ENCODE assay signal across 1 cellular context in the genomic region with DNA sequence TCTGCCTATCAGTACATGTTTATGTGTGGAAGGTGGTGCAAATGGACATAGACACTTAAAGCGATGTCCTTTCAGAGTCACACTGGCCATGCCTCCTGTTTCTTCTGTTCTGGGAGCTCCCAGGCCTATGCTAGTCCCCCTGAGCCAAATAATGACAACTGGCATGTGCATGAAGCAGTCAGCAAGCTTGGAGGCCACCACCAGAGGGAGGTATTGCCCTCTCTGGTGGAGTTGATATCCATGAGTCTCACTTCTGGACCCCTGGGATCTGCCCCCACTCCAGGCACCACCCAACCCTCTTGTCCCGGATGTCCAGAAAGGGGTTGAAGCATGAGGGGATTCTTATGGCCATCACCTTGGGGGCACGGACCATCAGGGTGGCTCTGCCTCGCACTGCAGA.
A peak's percentile ranks its signal among the peaks of the same experiment; 100 is the strongest.
TF ChIP-seq lines count a peak whose summit lies in the region.

No MANE protein-coding gene starts in this region.

TF ChIP-seq in HepG2, 621 proteins besides CTCF, POLR2A, EP300 and RAD21 (continued from another document):
- TF ChIP-seq, protein P1, sequence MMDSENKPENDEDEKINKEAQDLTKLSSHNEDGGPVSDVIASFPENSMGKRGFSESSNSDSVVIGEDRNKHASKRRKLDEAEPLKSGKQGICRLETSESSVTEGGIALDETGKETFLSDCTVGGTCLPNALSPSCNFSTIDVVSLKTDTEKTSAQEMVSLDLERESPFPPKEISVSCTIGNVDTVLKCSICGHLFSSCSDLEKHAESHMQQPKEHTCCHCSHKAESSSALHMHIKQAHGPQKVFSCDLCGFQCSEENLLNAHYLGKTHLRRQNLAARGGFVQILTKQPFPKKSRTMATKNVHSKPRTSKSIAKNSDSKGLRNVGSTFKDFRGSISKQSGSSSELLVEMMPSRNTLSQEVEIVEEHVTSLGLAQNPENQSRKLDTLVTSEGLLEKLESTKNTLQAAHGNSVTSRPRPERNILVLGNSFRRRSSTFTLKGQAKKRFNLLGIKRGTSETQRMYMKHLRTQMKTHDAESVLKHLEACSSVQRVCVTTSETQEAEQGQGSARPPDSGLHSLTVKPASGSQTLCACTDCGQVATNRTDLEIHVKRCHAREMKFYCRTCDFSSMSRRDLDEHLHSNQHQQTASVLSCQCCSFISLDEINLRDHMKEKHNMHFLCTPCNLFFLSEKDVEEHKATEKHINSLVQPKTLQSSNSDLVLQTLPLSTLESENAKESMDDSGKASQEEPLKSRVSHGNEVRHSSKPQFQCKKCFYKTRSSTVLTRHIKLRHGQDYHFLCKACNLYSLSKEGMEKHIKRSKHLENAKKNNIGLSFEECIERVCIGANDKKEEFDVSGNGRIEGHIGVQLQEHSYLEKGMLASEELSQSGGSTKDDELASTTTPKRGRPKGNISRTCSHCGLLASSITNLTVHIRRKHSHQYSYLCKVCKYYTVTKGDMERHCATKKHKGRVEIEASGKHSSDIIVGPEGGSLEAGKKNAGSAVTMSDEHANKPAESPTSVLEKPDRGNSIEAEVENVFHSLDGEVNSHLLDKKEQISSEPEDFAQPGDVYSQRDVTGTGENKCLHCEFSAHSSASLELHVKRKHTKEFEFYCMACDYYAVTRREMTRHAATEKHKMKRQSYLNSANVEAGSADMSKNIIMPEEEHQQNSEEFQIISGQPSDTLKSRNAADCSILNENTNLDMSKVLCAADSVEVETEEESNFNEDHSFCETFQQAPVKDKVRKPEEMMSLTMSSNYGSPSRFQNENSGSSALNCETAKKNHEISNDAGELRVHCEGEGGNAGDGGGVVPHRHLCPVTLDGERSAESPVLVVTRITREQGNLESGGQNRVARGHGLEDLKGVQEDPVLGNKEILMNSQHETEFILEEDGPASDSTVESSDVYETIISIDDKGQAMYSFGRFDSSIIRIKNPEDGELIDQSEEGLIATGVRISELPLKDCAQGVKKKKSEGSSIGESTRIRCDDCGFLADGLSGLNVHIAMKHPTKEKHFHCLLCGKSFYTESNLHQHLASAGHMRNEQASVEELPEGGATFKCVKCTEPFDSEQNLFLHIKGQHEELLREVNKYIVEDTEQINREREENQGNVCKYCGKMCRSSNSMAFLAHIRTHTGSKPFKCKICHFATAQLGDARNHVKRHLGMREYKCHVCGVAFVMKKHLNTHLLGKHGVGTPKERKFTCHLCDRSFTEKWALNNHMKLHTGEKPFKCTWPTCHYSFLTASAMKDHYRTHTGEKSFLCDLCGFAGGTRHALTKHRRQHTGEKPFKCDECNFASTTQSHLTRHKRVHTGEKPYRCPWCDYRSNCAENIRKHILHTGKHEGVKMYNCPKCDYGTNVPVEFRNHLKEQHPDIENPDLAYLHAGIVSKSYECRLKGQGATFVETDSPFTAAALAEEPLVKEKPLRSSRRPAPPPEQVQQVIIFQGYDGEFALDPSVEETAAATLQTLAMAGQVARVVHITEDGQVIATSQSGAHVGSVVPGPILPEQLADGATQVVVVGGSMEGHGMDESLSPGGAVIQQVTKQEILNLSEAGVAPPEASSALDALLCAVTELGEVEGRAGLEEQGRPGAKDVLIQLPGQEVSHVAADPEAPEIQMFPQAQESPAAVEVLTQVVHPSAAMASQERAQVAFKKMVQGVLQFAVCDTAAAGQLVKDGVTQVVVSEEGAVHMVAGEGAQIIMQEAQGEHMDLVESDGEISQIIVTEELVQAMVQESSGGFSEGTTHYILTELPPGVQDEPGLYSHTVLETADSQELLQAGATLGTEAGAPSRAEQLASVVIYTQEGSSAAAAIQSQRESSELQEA (CRISPR knock-in tag; IDR thresholded peaks at IDR 0.05; ENCODE audit: not compliant biosample characterization) = peak; percentile 43
- TF ChIP-seq SMC3 (IDR thresholded peaks at IDR 0.05; ENCODE audit: low read length) (peak; percentile 97), GATA4 (IDR thresholded peaks at IDR 0.05; ENCODE audit: borderline replicate concordance, low read depth) (no peak), YY1 (IDR thresholded peaks at IDR 0.05; ENCODE audit: insufficient read depth, insufficient replicate concordance, low read depth, low read length) (peak; percentile 24), XRCC5 (optimal IDR thresholded peaks at IDR 0.05; ENCODE audit: low read length) (peak; percentile 25), MED1 (CRISPR knock-in tag; IDR thresholded peaks at IDR 0.05) (peak; percentile 37; the same call in 1 of the 2 replicates), KDM2A (CRISPR knock-in tag; IDR thresholded peaks at IDR 0.05; ENCODE audit: borderline replicate concordance, low read depth) (peak; percentile 30; the same call in 1 of the 2 replicates), FOSL2 (CRISPR knock-in tag; IDR thresholded peaks at IDR 0.05) (0 out of 2 replicates have a peak, but pooled peaks have one; percentile 24), GATAD2A (CRISPR knock-in tag; IDR thresholded peaks at IDR 0.05) (0 out of 2 replicates have a peak, but pooled peaks have one; percentile 24), ZNF180 (CRISPR knock-in tag; IDR thresholded peaks at IDR 0.05; ENCODE audit: borderline replicate concordance, low read depth) (no peak), SIN3B (IDR thresholded peaks at IDR 0.05; ENCODE audit: low read length) (0 out of 2 replicates have a peak, but pooled peaks have one; percentile 36), CBFB (CRISPR knock-in tag; IDR thresholded peaks at IDR 0.05) (no peak)
- TF ChIP-seq, protein P2, sequence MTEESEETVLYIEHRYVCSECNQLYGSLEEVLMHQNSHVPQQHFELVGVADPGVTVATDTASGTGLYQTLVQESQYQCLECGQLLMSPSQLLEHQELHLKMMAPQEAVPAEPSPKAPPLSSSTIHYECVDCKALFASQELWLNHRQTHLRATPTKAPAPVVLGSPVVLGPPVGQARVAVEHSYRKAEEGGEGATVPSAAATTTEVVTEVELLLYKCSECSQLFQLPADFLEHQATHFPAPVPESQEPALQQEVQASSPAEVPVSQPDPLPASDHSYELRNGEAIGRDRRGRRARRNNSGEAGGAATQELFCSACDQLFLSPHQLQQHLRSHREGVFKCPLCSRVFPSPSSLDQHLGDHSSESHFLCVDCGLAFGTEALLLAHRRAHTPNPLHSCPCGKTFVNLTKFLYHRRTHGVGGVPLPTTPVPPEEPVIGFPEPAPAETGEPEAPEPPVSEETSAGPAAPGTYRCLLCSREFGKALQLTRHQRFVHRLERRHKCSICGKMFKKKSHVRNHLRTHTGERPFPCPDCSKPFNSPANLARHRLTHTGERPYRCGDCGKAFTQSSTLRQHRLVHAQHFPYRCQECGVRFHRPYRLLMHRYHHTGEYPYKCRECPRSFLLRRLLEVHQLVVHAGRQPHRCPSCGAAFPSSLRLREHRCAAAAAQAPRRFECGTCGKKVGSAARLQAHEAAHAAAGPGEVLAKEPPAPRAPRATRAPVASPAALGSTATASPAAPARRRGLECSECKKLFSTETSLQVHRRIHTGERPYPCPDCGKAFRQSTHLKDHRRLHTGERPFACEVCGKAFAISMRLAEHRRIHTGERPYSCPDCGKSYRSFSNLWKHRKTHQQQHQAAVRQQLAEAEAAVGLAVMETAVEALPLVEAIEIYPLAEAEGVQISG (CRISPR knock-in tag; IDR thresholded peaks at IDR 0.05) = peak; percentile 57
- TF ChIP-seq, protein P3, sequence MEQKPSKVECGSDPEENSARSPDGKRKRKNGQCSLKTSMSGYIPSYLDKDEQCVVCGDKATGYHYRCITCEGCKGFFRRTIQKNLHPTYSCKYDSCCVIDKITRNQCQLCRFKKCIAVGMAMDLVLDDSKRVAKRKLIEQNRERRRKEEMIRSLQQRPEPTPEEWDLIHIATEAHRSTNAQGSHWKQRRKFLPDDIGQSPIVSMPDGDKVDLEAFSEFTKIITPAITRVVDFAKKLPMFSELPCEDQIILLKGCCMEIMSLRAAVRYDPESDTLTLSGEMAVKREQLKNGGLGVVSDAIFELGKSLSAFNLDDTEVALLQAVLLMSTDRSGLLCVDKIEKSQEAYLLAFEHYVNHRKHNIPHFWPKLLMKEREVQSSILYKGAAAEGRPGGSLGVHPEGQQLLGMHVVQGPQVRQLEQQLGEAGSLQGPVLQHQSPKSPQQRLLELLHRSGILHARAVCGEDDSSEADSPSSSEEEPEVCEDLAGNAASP (CRISPR knock-in tag; IDR thresholded peaks at IDR 0.05; ENCODE audit: borderline replicate concordance) = peak; percentile 14; the same call in 1 of the 2 replicates
